21 cellular contexts compared by ENCODE assay signal in the genomic region with DNA sequence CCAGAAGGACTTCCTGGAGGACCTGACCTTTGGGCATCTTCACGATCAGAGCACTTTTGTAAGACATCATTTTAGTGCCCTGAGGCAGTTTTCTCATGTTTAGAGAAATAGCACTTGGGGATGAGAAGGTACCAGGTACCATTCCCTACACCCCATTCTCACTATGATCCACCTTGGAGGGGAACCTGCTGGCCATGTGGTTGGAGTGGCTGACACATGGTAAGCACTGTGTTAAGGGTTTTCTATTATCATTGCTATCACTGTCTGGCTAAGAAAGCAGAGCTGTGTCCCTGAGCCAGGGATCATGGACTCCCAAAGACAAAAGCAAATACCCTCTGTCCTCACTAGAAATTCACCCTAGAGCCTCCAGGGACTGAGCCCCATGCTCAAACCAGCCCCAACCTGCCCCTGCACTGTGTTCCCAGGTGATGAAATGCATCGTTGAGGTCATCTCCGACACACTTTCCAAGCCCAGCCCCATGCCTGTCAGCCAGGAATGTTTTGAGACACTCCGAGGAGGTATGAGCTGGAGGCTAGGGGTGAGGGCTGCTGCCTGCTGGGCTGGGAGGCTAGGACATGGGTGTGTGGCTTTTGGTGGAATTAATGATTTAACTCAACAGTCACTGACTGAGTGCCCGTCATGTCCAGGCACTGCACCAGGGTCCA. TPM values are rescaled to one million over a fixed set of nuclear protein-coding genes. Genes with fewer than 3 reads are reported as not detected.
DNase-seq lines count a peak whose midpoint lies in the region; ATAC-seq, FAIRE-seq and TF ChIP-seq lines count a peak whose summit lies in the region.
"Had no signal": no experiment of that assay in that cellular context is flagged by ENCODE, and none has a peak within 500 bp of the region (broad histone marks: within the 10 kb centered on the region; RNA-seq: fewer than 3 reads in every experiment).

No MANE protein-coding gene starts in this region.

- H3K36me3 ChIP-seq in HepG2 (replicated peaks in 1 of 2; ENCODE audit: control insufficient read depth in 1 of 2, insufficient read depth in 2 of 2, low read length in 2 of 2) (no peaks in the 10 kb centered on the region), right lobe of liver (no peaks in the 10 kb centered on the region), RWPE2 (ENCODE audit: low read depth) (no peaks in the 10 kb centered on the region)
- H3K36me3 ChIP-seq: BLaER1 had no signal

- no TSS peak for BruUV-seq in HepG2 (replicated peaks; lab: Mats Ljungman, UMichigan)

- H3K27ac Mint-ChIP-seq in type B pancreatic cell = peak overlapping the region; percentile 31
- no peak overlapping the region for H3K27ac Mint-ChIP-seq in immature natural killer cell
- H3K27ac Mint-ChIP-seq in naive thymus-derived CD8-positive, alpha-beta T cell = no peak overlapping the region
- H3K27ac Mint-ChIP-seq: CD8-positive, alpha-beta T cell had no signal

- H3K27ac ChIP-seq in HepG2 (ENCODE audit: extremely low read length, insufficient read depth, low read length) (no peak overlapping the region), right lobe of liver (no peak overlapping the region), RWPE2 (ENCODE audit: poor library complexity, severe bottlenecking) (peak overlapping the region; percentile 47)
- H3K27ac ChIP-seq: A549, BLaER1 had no signal

- DNase-seq in HepG2 (ENCODE audit: low spot score) (no peak), right lobe of liver (no peak), RWPE2 (ENCODE audit: low spot score) (no peak), type B pancreatic cell (ENCODE audit: extremely low spot score, unreplicated experiment) (no peak), immature natural killer cell (no peak), globus pallidus (ENCODE audit: low spot score) (no peak)
- DNase-seq in naive thymus-derived CD8-positive, alpha-beta T cell = no peak
- DNase-seq: Calu3; CD8-positive, alpha-beta T cell; H7; IMR-90; NCI-H1436; NCI-H1930; OCI-M1 had no signal

- CTCF ChIA-PET in HepG2 (lab: Yijun Ruan, JAX; ENCODE audit: low intra/inter-chr PET ratio, low total read pairs) = no interaction called here

- no peak overlapping the region for H2AFZ ChIP-seq in HepG2 (ENCODE audit: low read length)

- TF ChIP-seq POLR2A in HepG2 (IDR thresholded peaks at IDR 0.05; ENCODE audit: insufficient read depth in 1 of 2, low read depth in 2 of 2, low read length in 2 of 2) = no peak
- TF ChIP-seq POLR2A in right lobe of liver (IDR thresholded peaks at IDR 0.05) = no peak

- in situ Hi-C loops in HepG2 (cut with HindIII; ENCODE audit: extremely low pct_ligation_motif_present, low pct_unique_long_range_greater_than_20kb) = no loop called here

- H3K4me3 ChIP-seq in HepG2 (replicated peaks in 1 of 3; ENCODE audit: insufficient read depth in 1 of 3, low read depth in 2 of 3, low read length in 3 of 3) = no peak overlapping the region
- H3K4me3 ChIP-seq in right lobe of liver = no peak overlapping the region
- H3K4me3 ChIP-seq in RWPE2 (ENCODE audit: severe bottlenecking) = no peak overlapping the region
- H3K4me3 ChIP-seq: A549, BLaER1 had no signal

- FAIRE-seq in HepG2 (lab: Jason Lieb, UNC) = no peak
- FAIRE-seq: A549, GM12891 had no signal

- peaks cover 0 to 1% of the 10 kb centered on the region in 2 experiments; a peak in 2 of 5 replicates for H3K27me3 ChIP-seq in HepG2 (ENCODE audit: control insufficient read depth in 1 of 2, insufficient read depth in 2 of 2, low read length in 2 of 2)
- no peaks in the 10 kb centered on the region for H3K27me3 ChIP-seq in right lobe of liver
- H3K27me3 ChIP-seq in RWPE2 (ENCODE audit: insufficient read depth, poor library complexity, severe bottlenecking) = peaks cover 11% of the 10 kb centered on the region
- H3K27me3 ChIP-seq: BLaER1 had no signal

- TF ChIP-seq CTCF in HepG2 (CRISPR knock-in tag; IDR thresholded peaks at IDR 0.05) = no peak
- TF ChIP-seq CTCF in right lobe of liver (IDR thresholded peaks at IDR 0.05) = no peak
- TF ChIP-seq CTCF in RWPE2 (IDR thresholded peaks at IDR 0.05; ENCODE audit: poor library complexity, severe bottlenecking) = no peak
- no peak for TF ChIP-seq CTCF in type B pancreatic cell (conservative IDR thresholded peaks at IDR 0.05)

- H3K4me3 Mint-ChIP-seq in type B pancreatic cell (peak overlapping the region; percentile 25), immature natural killer cell (no peak overlapping the region)
- H3K4me3 Mint-ChIP-seq in naive thymus-derived CD8-positive, alpha-beta T cell = no peak overlapping the region
- H3K4me3 Mint-ChIP-seq: CD8-positive, alpha-beta T cell had no signal

- no peak overlapping the region for H3K9ac ChIP-seq in HepG2 (ENCODE audit: insufficient read depth, low read depth, low read length)
- H3K9ac ChIP-seq: BLaER1 had no signal

- H3K4me2 ChIP-seq in HepG2 (ENCODE audit: low read depth, low read length) = no peak overlapping the region
- H3K4me2 ChIP-seq: A549, BLaER1 had no signal

- POLR2A ChIA-PET in HepG2 (lab: Yijun Ruan, JAX) = no interaction called here
- POLR2A ChIA-PET in naive thymus-derived CD8-positive, alpha-beta T cell (lab: Charles Lee) = no interaction called here

- H3K9me3 ChIP-seq in HepG2 (ENCODE audit: low read length) = no peaks in the 10 kb centered on the region
- no peaks in the 10 kb centered on the region for H3K9me3 ChIP-seq in right lobe of liver
- no peaks in the 10 kb centered on the region for H3K9me3 ChIP-seq in RWPE2 (ENCODE audit: severe bottlenecking)
- H3K9me3 ChIP-seq: A549, BLaER1 had no signal

- H3K9me3 Mint-ChIP-seq in type B pancreatic cell = no peaks in the 10 kb centered on the region
- H3K9me3 Mint-ChIP-seq in immature natural killer cell = no peaks in the 10 kb centered on the region
- H3K9me3 Mint-ChIP-seq in naive thymus-derived CD8-positive, alpha-beta T cell = peaks cover 0 to 13% (median 0%) of the 10 kb centered on the region in 9 donors
- H3K9me3 Mint-ChIP-seq: CD8-positive, alpha-beta T cell had no signal

- H3K27me3 Mint-ChIP-seq in type B pancreatic cell (peaks cover 40% of the 10 kb centered on the region), immature natural killer cell (ENCODE audit: low read depth in 3 of 3) (peaks cover 7 to 25% (median 17%) of the 10 kb centered on the region in 3 donors)
- H3K27me3 Mint-ChIP-seq in naive thymus-derived CD8-positive, alpha-beta T cell = peaks cover 13 to 39% (median 20%) of the 10 kb centered on the region in 5 donors

- H3K4me1 Mint-ChIP-seq in type B pancreatic cell (ENCODE audit: unreplicated experiment) = peaks cover 5% of the 10 kb centered on the region
- peaks cover 6 to 7% of the 10 kb centered on the region in 2 donors for H3K4me1 Mint-ChIP-seq in immature natural killer cell
- peaks cover 0 to 9% (median 4%) of the 10 kb centered on the region in 4 donors for H3K4me1 Mint-ChIP-seq in naive thymus-derived CD8-positive, alpha-beta T cell

- H3K79me2 ChIP-seq in HepG2 (ENCODE audit: insufficient read depth, low read length) = no peaks in the 10 kb centered on the region

- no peaks in the 10 kb centered on the region for H3K4me1 ChIP-seq in HepG2 (ENCODE audit: insufficient read depth, low read length)
- peaks cover 0 to 4% (median 0%) of the 10 kb centered on the region in 4 donors for H3K4me1 ChIP-seq in right lobe of liver
- H3K4me1 ChIP-seq in RWPE2 (ENCODE audit: insufficient read depth, poor library complexity, severe bottlenecking) = peaks cover 27% of the 10 kb centered on the region

- TF ChIP-seq EP300 in HepG2 (IDR thresholded peaks at IDR 0.05; ENCODE audit: low read depth in 2 of 2, low read length in 2 of 2) = no peak
- no peak for TF ChIP-seq EP300 in HepG2 (CRISPR knock-in tag; IDR thresholded peaks at IDR 0.05; ENCODE audit: borderline replicate concordance)

- no peak for TF ChIP-seq RAD21 in HepG2 (CRISPR knock-in tag; IDR thresholded peaks at IDR 0.05)

- intact Hi-C loops in HepG2 (cut with micrococcal nuclease; ENCODE audit: unreplicated experiment) = no loop called here
- intact Hi-C loops in right lobe of liver (cut with DNase I) = no loop called here

- ATAC-seq in HepG2 (no peak), right lobe of liver (no peak), RWPE2 (ENCODE audit: low read depth) (peak; percentile 88), esophagus mucosa (peak; percentile 82)
- no peak for ATAC-seq in naive thymus-derived CD8-positive, alpha-beta T cell
- ATAC-seq: A549; CD8-positive, alpha-beta T cell had no signal

- H3K36me3 Mint-ChIP-seq in type B pancreatic cell (no peaks in the 10 kb centered on the region), immature natural killer cell (peaks cover 0 to 3% (median 0%) of the 10 kb centered on the region in 3 donors)
- peaks cover 0 to 5% (median 3%) of the 10 kb centered on the region in 3 donors for H3K36me3 Mint-ChIP-seq in naive thymus-derived CD8-positive, alpha-beta T cell
- H3K36me3 Mint-ChIP-seq: CD8-positive, alpha-beta T cell had no signal

- H4K20me1 ChIP-seq in HepG2 (ENCODE audit: insufficient read depth, low read length) = 0 out of 2 replicates have a peak, but pooled peaks cover 4% of the 10 kb centered on the region
- H4K20me1 ChIP-seq: BLaER1 had no signal

- 5% methylated on average over 4 of the region's 5 CpGs for WGBS in HepG2 (ENCODE audit: low lambda C conversion rate)
- 46% methylated on average over 2 of the region's 5 CpGs for WGBS in right lobe of liver (ENCODE audit: insufficient coverage, low coverage, low lambda C conversion rate, missing lambda C conversion rate)

RNA-seq across cellular contexts. Expression of a gene that starts 3.4 kb away (rescaled TPM):
- total RNA-seq in HepG2 (2016; rRNA removed; fragmentation: Illumina TruSeq; extraction: Trizol) (not detected in 2 replicates), right lobe of liver (under 1 TPM in 2 of 6 experiments, not detected in 4; 0.18 to 0.25 TPM), esophagus mucosa (0.08 TPM), type B pancreatic cell (ENCODE audit: low replicate concordance) (1,527 and 3,424 TPM in 2 replicates)
- not detected in 2 replicates for total RNA-seq in HepG2 (2016; cell fraction: cytosol; rRNA removed; fragmentation: Illumina TruSeq; extraction: Trizol; ENCODE audit: low read depth)
- not detected in 2 replicates for total RNA-seq in HepG2 (2016; cell fraction: insoluble cytoplasmic fraction; rRNA removed; fragmentation: Illumina TruSeq; extraction: Trizol)
- total RNA-seq in HepG2 (2016; cell fraction: membrane; rRNA removed; fragmentation: Illumina TruSeq; extraction: Trizol) = not detected in 2 replicates
- total RNA-seq in HepG2 (2016; cell fraction: nucleus; rRNA removed; fragmentation: Illumina TruSeq; extraction: Trizol) = not detected in 2 replicates
- polyA plus RNA-seq in HepG2 (2011; rRNA removed) (not detected in 2 replicates), immature natural killer cell (under 1 TPM in 1 of 3 donors, not detected in 2; 0.63 TPM)
- polyA plus RNA-seq in HepG2 (2011; cell fraction: cytosol; rRNA removed) = not detected in 2 replicates
- polyA plus RNA-seq in HepG2 (2011; cell fraction: nucleus; rRNA removed) = not detected in 2 replicates
- polyA plus RNA-seq in HepG2 (2012) = not detected in 2 replicates
- not detected in 2 replicates for polyA plus RNA-seq in HepG2 (2016; cell fraction: cytosol; fragmentation: Illumina TruSeq; extraction: Trizol; ENCODE audit: low read depth)
- polyA plus RNA-seq in HepG2 (2016; cell fraction: insoluble cytoplasmic fraction; fragmentation: Illumina TruSeq; extraction: Trizol; ENCODE audit: low read depth) = not detected in 2 replicates
- polyA plus RNA-seq in HepG2 (2016; cell fraction: membrane; fragmentation: Illumina TruSeq; extraction: Trizol; ENCODE audit: low read depth) = not detected in 2 replicates
- not detected in 2 replicates for polyA plus RNA-seq in HepG2 (2016; cell fraction: nucleus; fragmentation: Illumina TruSeq; extraction: Trizol; ENCODE audit: insufficient read depth, low read depth)
- polyA minus RNA-seq in HepG2 (2011; rRNA and poly(A)+ RNA removed; ENCODE audit: low replicate concordance) = 0.44 TPM in 1 of 2 replicates, not detected in the other
- polyA minus RNA-seq in HepG2 (2011; cell fraction: cytosol; rRNA and poly(A)+ RNA removed) = not detected in 2 replicates
- polyA minus RNA-seq in HepG2 (2011; cell fraction: nucleus; rRNA and poly(A)+ RNA removed) = not detected in 2 replicates
- total RNA-seq in naive thymus-derived CD8-positive, alpha-beta T cell = not detected
- under 1 TPM in 1 of 3 donors, not detected in 2; 0.46 TPM for polyA plus RNA-seq in naive thymus-derived CD8-positive, alpha-beta T cell
- total RNA-seq: CD8-positive, alpha-beta T cell; HT1080; IMR-90; M059J; RPMI7951 had no signal
- polyA plus RNA-seq: IMR-90 had no signal

Comparison
In these comparisons a context has a peak if more than half of its experiments do, and no peak if none do; other contexts are left out.
1. ATAC-seq: peak in RWPE2 (single experiment) and esophagus mucosa (single experiment); none in HepG2 (single experiment), right lobe of liver (0 of 4) and naive thymus-derived CD8-positive, alpha-beta T cell (0 of 2).
2. RNA of a gene that starts 3.4 kb away (total RNA-seq): 1,527 to 3,424 TPM in type B pancreatic cell; 0.08 TPM in esophagus mucosa (single experiment), 0.18 to 0.25 TPM in right lobe of liver, not detected in HepG2 and not detected in naive thymus-derived CD8-positive, alpha-beta T cell; every median in the first group is over 1,000 times any median in the second.